Comparison of ENCODE assay signal across 8 cellular contexts in genomic region chr10:72335394-72336258, GRCh38. TPM values are rescaled to one million over a fixed set of nuclear protein-coding genes. Genes with fewer than 3 reads are reported as not detected.
DNase-seq lines count a peak whose midpoint lies in the region; ATAC-seq and TF ChIP-seq lines count a peak whose summit lies in the region.

No MANE protein-coding gene starts in this region.

- 0 out of 2 replicates have a peak overlapping the region, but pooled peaks have one; percentile 26 for H2AFZ ChIP-seq in MM.1S (ENCODE audit: low read length)

- H3K9ac ChIP-seq in MM.1S (ENCODE audit: low read length), result peak overlapping the region; percentile 75

- 49% methylated on average over 20 of the region's 20 CpGs for WGBS in thymus

- POLR2A ChIA-PET in Caco-2 (lab: Charles Lee), result no interaction called here

- peaks cover 18% of the 10 kb centered on the region for H3F3A ChIP-seq in MM.1S (ENCODE audit: insufficient read depth, low read length)

- H3K9me3 Mint-ChIP-seq in Caco-2 (ENCODE audit: unreplicated experiment), result no peaks in the 10 kb centered on the region

- CTCF ChIA-PET in Caco-2 (lab: Charles Lee), result no interaction called here

- no peaks in the 10 kb centered on the region for H3K27me3 Mint-ChIP-seq in Caco-2 (ENCODE audit: insufficient read depth, unreplicated experiment)

- H3K9me3 ChIP-seq in MM.1S (replicated peaks; ENCODE audit: insufficient read depth, low read length), result no peaks in the 10 kb centered on the region
- H3K9me3 ChIP-seq in thymus (ENCODE audit: control insufficient read depth), result no peaks in the 10 kb centered on the region
- no peaks in the 10 kb centered on the region for H3K9me3 ChIP-seq in Caco-2

- H3K27ac ChIP-seq in MM.1S (ENCODE audit: low read length) (peak overlapping the region; percentile 90), thymus (ENCODE audit: low read depth) (peak overlapping the region; percentile 93)

- peaks cover 3% of the 10 kb centered on the region; the same call in 1 of the 2 replicates for H3K79me2 ChIP-seq in MM.1S (ENCODE audit: low read length)

- H3K27me3 ChIP-seq in MM.1S (replicated peaks; ENCODE audit: insufficient read depth, low read length) (no peaks in the 10 kb centered on the region), thymus (ENCODE audit: control insufficient read depth, insufficient read depth) (no peaks in the 10 kb centered on the region), Caco-2 (replicated peaks; ENCODE audit: control insufficient read depth, insufficient read depth, low read length) (no peaks in the 10 kb centered on the region)

- DNase-seq in MM.1S (peak; percentile 89), amniotic epithelial cell (ENCODE audit: low read depth) (peak; percentile 80), left lobe of liver (ENCODE audit: low spot score) (peak; percentile 80), NCI-H345 (lab: John Stamatoyannopoulos, UW) (no peak), Caco-2 (no peak)

- BruUV-seq in Caco-2 (replicated peaks; lab: Mats Ljungman, UMichigan), result no TSS peak

- no peaks in the 10 kb centered on the region for H3K9me2 ChIP-seq in MM.1S (replicated peaks; ENCODE audit: insufficient read depth, low read length)

- peaks cover 57% of the 10 kb centered on the region for H3K36me3 Mint-ChIP-seq in Caco-2 (ENCODE audit: insufficient read depth, unreplicated experiment)

- no peak overlapping the region for H3K27ac Mint-ChIP-seq in Caco-2 (ENCODE audit: unreplicated experiment)

- H3K4me3 ChIP-seq in MM.1S (ENCODE audit: low read length), result peak overlapping the region; percentile 35; the same call in 1 of the 2 replicates
- H3K4me3 ChIP-seq in thymus (ENCODE audit: low read length), result peak overlapping the region; percentile 45
- no peak overlapping the region for H3K4me3 ChIP-seq in Caco-2 (ENCODE audit: low read depth, low read length)

- H3K4me1 ChIP-seq in MM.1S (ENCODE audit: low read length) (peaks cover 35% of the 10 kb centered on the region), thymus (ENCODE audit: control insufficient read depth, insufficient read depth, low read length) (peaks cover 51% of the 10 kb centered on the region), Caco-2 (0 out of 2 replicates have a peak, but pooled peaks cover 3% of the 10 kb centered on the region)

- ATAC-seq in GM21737 (IDR thresholded peaks at IDR 0.05; ENCODE audit: unreplicated experiment), result peak; percentile 34
- peak; percentile 42 for ATAC-seq in left lobe of liver

- no peaks in the 10 kb centered on the region for H3K4me1 Mint-ChIP-seq in Caco-2 (ENCODE audit: low read depth, unreplicated experiment)

- peak overlapping the region; percentile 63 for H3K4me2 ChIP-seq in MM.1S (ENCODE audit: low read depth, low read length)

- no peak overlapping the region for H3K4me3 Mint-ChIP-seq in Caco-2 (ENCODE audit: unreplicated experiment)

- no peaks in the 10 kb centered on the region for H4K20me1 ChIP-seq in MM.1S (ENCODE audit: insufficient read depth, low read length)

- TF ChIP-seq CTCF in GM12874 (IDR thresholded peaks at IDR 0.05; ENCODE audit: insufficient read depth, low read depth, low read length), result peak; percentile 26; the same call in 1 of the 2 replicates
- TF ChIP-seq CTCF in MM.1S (IDR thresholded peaks at IDR 0.05; ENCODE audit: low read length), result peak; percentile 13
- no peak for TF ChIP-seq CTCF in Caco-2 (IDR thresholded peaks at IDR 0.05; ENCODE audit: insufficient read depth in 1 of 2, low read depth in 1 of 2, low read length in 1 of 2, severe bottlenecking in 1 of 2, unreplicated experiment in 1 of 2)

- intact Hi-C loops in Caco-2 (cut with micrococcal nuclease; ENCODE audit: unreplicated experiment), result no loop called here

- H3K36me3 ChIP-seq in MM.1S (replicated peaks; ENCODE audit: insufficient read depth, low read length) (no peaks in the 10 kb centered on the region; the same call in none of the 2 replicates), thymus (ENCODE audit: control insufficient read depth, insufficient read depth) (peaks cover 17% of the 10 kb centered on the region), Caco-2 (ENCODE audit: control insufficient read depth, insufficient read depth, low read length) (peaks cover 3% of the 10 kb centered on the region; the same call in 1 of the 2 replicates)

RNA-seq across cellular contexts. Expression of gene DNAJB12, which starts 19.1 kb away (rescaled TPM):
- total RNA-seq in left lobe of liver (20.4 TPM), Caco-2 (2022) (56.0 and 58.1 TPM in 2 replicates)
- polyA plus RNA-seq in thymus, result 14.6 TPM

Comparison
In these comparisons a context has a peak if more than half of its experiments do, and no peak if none do; other contexts are left out.
1. CTCF ChIP-seq: peak in GM12874 (single experiment) and MM.1S (single experiment); none in Caco-2 (0 of 2).
2. DNase-seq: peak in MM.1S (single experiment), amniotic epithelial cell (single experiment) and left lobe of liver (single experiment); none in NCI-H345 (single experiment) and Caco-2 (0 of 2).